Comparison of ENCODE assay signal across 2 cellular contexts in genomic region chr12:93908264-93908663, GRCh38.
A peak's percentile ranks its signal among the peaks of the same experiment; 100 is the strongest.
TF ChIP-seq lines count a peak whose summit lies in the region.

No MANE protein-coding gene starts in this region.

TF ChIP-seq in K562, 482 proteins besides CTCF, POLR2A, EP300 and RAD21:
- TF ChIP-seq ZBTB40 (IDR thresholded peaks at IDR 0.05): peak; percentile 95
- TF ChIP-seq ZBTB40 (CRISPR knock-in tag; IDR thresholded peaks at IDR 0.05): peak; percentile 90
- 0 out of 2 replicates have a peak, but pooled peaks have one; percentile 22 for TF ChIP-seq ELF2 (CRISPR knock-in tag; IDR thresholded peaks at IDR 0.05)
- no peak for TF ChIP-seq XRCC3 (IDR thresholded peaks at IDR 0.05)
- TF ChIP-seq XRCC5 (IDR thresholded peaks at IDR 0.05; ENCODE audit: low read depth, low read length): no peak
TF ChIP-seq in K562: peak in this region for 2.

TF ChIP-seq in GM23338, 12 proteins besides CTCF, POLR2A, EP300 and RAD21 (continued from another document):
- TF ChIP-seq ZNF462 (CRISPR knock-in tag; IDR thresholded peaks at IDR 0.05): no peak
- TF ChIP-seq POLR2AphosphoS5 (IDR thresholded peaks at IDR 0.05; ENCODE audit: low read depth): no peak
- TF ChIP-seq EZH2 (IDR thresholded peaks at IDR 0.05; ENCODE audit: low read depth, unreplicated experiment): no peak
- no peak for TF ChIP-seq ZNF114 (CRISPR knock-in tag; IDR thresholded peaks at IDR 0.05)
- no peak for TF ChIP-seq STAT1 (IDR thresholded peaks at IDR 0.05; ENCODE audit: unreplicated experiment)
- TF ChIP-seq NANOG (IDR thresholded peaks at IDR 0.05; ENCODE audit: borderline replicate concordance): no peak
- TF ChIP-seq REST (IDR thresholded peaks at IDR 0.05; ENCODE audit: unreplicated experiment): no peak
- TF ChIP-seq ETS1 (IDR thresholded peaks at IDR 0.05): no peak
- TF ChIP-seq JUNB (IDR thresholded peaks at IDR 0.05; ENCODE audit: unreplicated experiment): no peak
